ENCODE assay signal across 1 cellular context in the genomic region with DNA sequence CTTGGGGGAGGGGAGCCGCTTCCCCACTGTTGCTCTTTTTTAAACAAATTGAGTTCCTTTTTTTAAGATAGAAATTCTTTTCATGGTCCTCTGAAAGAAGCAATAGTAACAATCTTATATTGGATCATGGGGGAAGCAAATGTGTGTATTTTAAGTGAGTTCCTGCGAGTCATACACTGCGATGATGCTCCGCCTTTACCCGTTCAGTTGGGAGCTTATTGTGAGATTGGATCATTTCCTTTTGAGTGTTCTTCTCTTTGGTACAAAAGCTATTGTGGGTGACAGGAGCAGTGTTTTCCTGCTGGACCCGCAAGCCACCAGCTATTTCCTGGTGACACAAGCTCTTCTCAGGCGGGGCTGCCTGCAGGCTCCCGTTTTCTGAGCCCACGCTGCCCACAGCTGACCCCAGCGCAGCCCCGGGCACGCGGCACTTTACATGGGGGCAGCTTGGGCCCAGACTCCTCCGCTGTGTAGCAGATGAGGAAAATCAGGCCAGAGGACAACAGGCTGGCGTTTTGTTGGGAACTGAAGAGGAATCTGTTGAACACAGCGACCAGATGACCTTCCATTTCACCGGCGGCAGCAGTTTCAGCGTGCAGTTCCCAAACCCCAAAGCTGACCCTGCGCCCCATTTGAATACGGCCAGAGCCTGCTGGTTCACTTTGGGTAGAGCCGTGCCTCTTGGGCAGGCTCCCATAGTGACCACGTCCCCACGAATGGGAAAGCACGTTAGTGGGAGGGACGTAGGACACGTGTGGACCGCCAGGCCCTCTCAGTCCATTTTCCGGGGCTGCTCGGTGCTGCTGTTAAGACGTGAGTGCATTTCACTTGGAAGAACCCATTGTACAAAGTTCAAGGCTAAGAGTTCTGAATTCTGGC.
A peak's percentile ranks its signal among the peaks of the same experiment; 100 is the strongest.
TF ChIP-seq lines count a peak whose summit lies in the region.

No MANE protein-coding gene starts in this region.

TF ChIP-seq in endothelial cell of umbilical vein, 7 proteins besides CTCF, POLR2A, EP300 and RAD21:
- TF ChIP-seq, protein P1, sequence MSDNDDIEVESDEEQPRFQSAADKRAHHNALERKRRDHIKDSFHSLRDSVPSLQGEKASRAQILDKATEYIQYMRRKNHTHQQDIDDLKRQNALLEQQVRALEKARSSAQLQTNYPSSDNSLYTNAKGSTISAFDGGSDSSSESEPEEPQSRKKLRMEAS (IDR thresholded peaks at IDR 0.05; ENCODE audit: insufficient read depth, insufficient read length): no peak
- TF ChIP-seq FOS (IDR thresholded peaks at IDR 0.05; ENCODE audit: borderline replicate concordance, insufficient read depth, low read length): peak; percentile 45
